13 cellular contexts compared by ENCODE assay signal in genomic region chr1:180098242-180098995, GRCh38. TPM values are rescaled to one million over a fixed set of nuclear protein-coding genes. Genes with fewer than 3 reads are reported as not detected.
DNase-seq lines count a peak whose midpoint lies in the region; ATAC-seq and TF ChIP-seq lines count a peak whose summit lies in the region.
"Had no signal": no experiment of that assay in that cellular context is flagged by ENCODE, and none has a peak within 500 bp of the region (broad histone marks: within the 10 kb centered on the region; RNA-seq: fewer than 3 reads in every experiment).

No MANE protein-coding gene starts in this region.

- in situ Hi-C loops in gastrocnemius medialis (cut with MboI; ENCODE audit: low sequenced_read_pairs in 4 of 4) = loop anchor here in 2 of 4 donors (25.0 kb wide), 2 partner anchors 89 to 186 kb away; no protein-coding TSS in a partner anchor

- intact Hi-C loops in gastrocnemius medialis (cut with DNase I; ENCODE audit: low total_unique reads) = no loop called here

- no peaks in the 10 kb centered on the region for H3K9me3 ChIP-seq in gastrocnemius medialis
- H3K9me3 ChIP-seq: tibial artery had no signal

- peaks cover 0 to 4% of the 10 kb centered on the region in 2 donors for H3K4me1 ChIP-seq in gastrocnemius medialis
- H3K4me1 ChIP-seq: tibial artery had no signal

- H3K27ac ChIP-seq in RWPE1 (peak overlapping the region; percentile 83), gastrocnemius medialis (peak overlapping the region; percentile 2 to 39 (median 36))
- H3K27ac ChIP-seq: tibial artery had no signal

- peaks cover 0 to 80% of the 10 kb centered on the region in 2 donors for H3K36me3 ChIP-seq in gastrocnemius medialis

- DNase-seq in GM04503 (ENCODE audit: low read depth) (peak; percentile 76), RWPE1 (ENCODE audit: low spot score) (peak; percentile 7), fibroblast of peridontal ligament (ENCODE audit: extremely low read depth) (peak; percentile 98), gastrocnemius medialis (no peak), activated T-cell treated with anti-CD3 and anti-CD28 coated beads for 4 hours (no peak)
- DNase-seq: activated B cell treated with CpG ODN at 0.5 μM for 24 hours; NCI-H146; occipital lobe; stimulated activated CD4-positive, alpha-beta T cell treated with anti-CD3 and anti-CD28 coated beads, Interleukin-4, amount 100 ng/mL, for 24 hours; tibial artery had no signal

- TF ChIP-seq CTCF in RWPE1 (conservative IDR thresholded peaks at IDR 0.05; ENCODE audit: low read depth) = no peak
- no peak for TF ChIP-seq CTCF in gastrocnemius medialis (IDR thresholded peaks at IDR 0.05 in 4 of 5, conservative IDR thresholded peaks at IDR 0.05 in 1 of 5)

- peak; percentile 44 to 64 for ATAC-seq in gastrocnemius medialis
- ATAC-seq in HG03378 (IDR thresholded peaks at IDR 0.05; ENCODE audit: unreplicated experiment) = no peak
- no peak for ATAC-seq in HG02885 (IDR thresholded peaks at IDR 0.05; ENCODE audit: poor library complexity, unreplicated experiment)
- ATAC-seq in GM21825 (IDR thresholded peaks at IDR 0.05; ENCODE audit: unreplicated experiment) = no peak

- no peak for TF ChIP-seq POLR2A in gastrocnemius medialis (IDR thresholded peaks at IDR 0.05)

- no peaks in the 10 kb centered on the region for H3K27me3 ChIP-seq in gastrocnemius medialis
- H3K27me3 ChIP-seq: tibial artery had no signal

- POLR2A ChIA-PET in RWPE1 (lab: Yijun Ruan, JAX; ENCODE audit: low non-redundant PET) = no interaction called here

- H3K4me3 ChIP-seq in gastrocnemius medialis = no peak overlapping the region
- H3K4me3 ChIP-seq: tibial artery had no signal

- CTCF ChIA-PET in RWPE1 (lab: Yijun Ruan, JAX) = no interaction called here

RNA-seq across cellular contexts. Expression of gene QSOX1, which starts 56.2 kb away (rescaled TPM):
- total RNA-seq in gastrocnemius medialis = 100 to 1,000 TPM in 2 of 4 donors, 10 to 100 TPM in 2; 65.9 to 124 (median 93.7) TPM

Comparison
In these comparisons a context has a peak if more than half of its experiments do, and no peak if none do; other contexts are left out.
1. DNase-seq: peak in GM04503 (single experiment), RWPE1 (single experiment) and fibroblast of peridontal ligament (single experiment); none in gastrocnemius medialis (0 of 2) and activated T-cell treated with anti-CD3 and anti-CD28 coated beads for 4 hours (single experiment).
2. ATAC-seq: peak in gastrocnemius medialis (2 of 2); none in HG03378 (single experiment), HG02885 (single experiment) and GM21825 (single experiment).